ENCODE assay signal across 16 cellular contexts in the genomic region with DNA sequence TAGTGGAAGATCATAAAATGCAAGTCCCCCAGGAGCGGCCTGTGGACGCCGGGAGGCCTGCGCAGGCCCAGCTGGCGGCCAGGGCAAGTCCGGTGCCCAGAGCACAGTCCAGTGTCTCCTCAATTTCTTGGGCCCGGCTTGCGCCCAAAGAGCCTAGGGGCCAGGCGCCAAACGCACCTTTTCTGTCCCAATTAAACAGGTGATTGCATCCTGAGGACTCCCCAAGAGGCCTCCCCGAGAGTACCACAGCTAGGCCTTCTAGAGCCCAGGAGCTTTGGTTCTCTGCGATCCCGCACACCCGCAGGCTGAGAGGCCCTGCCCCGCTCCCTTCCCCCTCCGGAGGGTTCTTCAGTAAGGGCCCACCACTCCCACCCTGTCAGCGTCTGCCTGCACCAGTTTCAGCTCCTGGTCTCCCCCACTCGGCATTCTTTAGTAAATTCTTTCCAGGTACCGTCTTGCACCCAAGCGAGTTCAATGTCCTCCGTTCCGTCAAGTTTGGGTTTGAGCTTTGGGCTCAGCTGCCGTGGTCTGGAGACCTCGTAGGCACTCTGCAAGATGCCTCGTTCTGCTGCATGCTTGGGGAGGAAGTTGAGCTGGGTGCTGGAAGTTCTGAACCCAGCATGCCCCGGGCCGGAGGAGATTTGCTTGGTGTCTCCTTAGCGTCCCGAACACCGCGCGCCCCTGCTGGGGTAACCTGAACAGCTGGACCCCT. TPM values are rescaled to one million over a fixed set of nuclear protein-coding genes. Genes with fewer than 3 reads are reported as not detected.
DNase-seq lines count a peak whose midpoint lies in the region; ATAC-seq and TF ChIP-seq lines count a peak whose summit lies in the region.
"Had no signal": no experiment of that assay in that cellular context is flagged by ENCODE, and none has a peak within 500 bp of the region (broad histone marks: within the 10 kb centered on the region; RNA-seq: fewer than 3 reads in every experiment).

No MANE protein-coding gene starts in this region.

- no peaks in the 10 kb centered on the region for H3K36me3 Mint-ChIP-seq in CD4-positive, alpha-beta memory T cell
- H3K36me3 Mint-ChIP-seq in WTC11 (no peaks in the 10 kb centered on the region), memory B cell (peaks cover 4% of the 10 kb centered on the region)

- no peak overlapping the region for H3K4me3 ChIP-seq in CD4-positive, alpha-beta memory T cell (ENCODE audit: low read length in 2 of 2)
- H3K4me3 ChIP-seq: gastrocnemius medialis, HAP-1, Peyer's patch, testis had no signal

- H3K9me3 ChIP-seq in CD4-positive, alpha-beta memory T cell (ENCODE audit: control insufficient read depth in 1 of 2, low read length in 2 of 2): no peaks in the 10 kb centered on the region
- H3K9me3 ChIP-seq: gastrocnemius medialis, HAP-1, testis had no signal

- H3K27ac ChIP-seq in CD4-positive, alpha-beta memory T cell (ENCODE audit: low read depth, low read length): no peak overlapping the region
- H3K27ac ChIP-seq: 22Rv1, gastrocnemius medialis, Peyer's patch, testis had no signal

- H3K4me1 ChIP-seq in CD4-positive, alpha-beta memory T cell (ENCODE audit: insufficient read depth, low read length): peaks cover 68% of the 10 kb centered on the region

- peaks cover 0 to 20% (median 0%) of the 10 kb centered on the region in 8 donors for H3K9me3 Mint-ChIP-seq in CD4-positive, alpha-beta memory T cell
- H3K9me3 Mint-ChIP-seq in WTC11 (no peaks in the 10 kb centered on the region), memory B cell (no peaks in the 10 kb centered on the region)
- H3K9me3 Mint-ChIP-seq: activated B cell treated with CpG ODN at 0.5 μM for 24 hours had no signal

- POLR2A ChIA-PET in CD4-positive, alpha-beta memory T cell (lab: Charles Lee; ENCODE audit: partially characterized antibody): interaction anchor here (1.2 to 2.2 kb wide), 2 partner anchors 9 to 40 kb away, joined by 4 to 6 read pairs; no protein-coding TSS in a partner anchor
- POLR2A ChIA-PET in WTC11 (lab: Charles Lee): interaction anchor here (0.5 to 1.2 kb wide), 2 partner anchors 9 to 276 kb away, joined by 3 to 4 read pairs; no protein-coding TSS in a partner anchor

- ATAC-seq in WTC11: no peak
- no peak for ATAC-seq in memory B cell (ENCODE audit: low read depth)
- ATAC-seq: gastrocnemius medialis had no signal

- intact Hi-C loops in CD4-positive, alpha-beta memory T cell (cut with micrococcal nuclease): loop anchor here (5.0 kb wide), 1 partner anchor 40 kb away; no protein-coding TSS in a partner anchor

- peak overlapping the region in 3 of 7 donors; percentile 35 to 84 (median 80) for H3K27ac Mint-ChIP-seq in CD4-positive, alpha-beta memory T cell
- H3K27ac Mint-ChIP-seq in WTC11 (no peak overlapping the region), memory B cell (no peak overlapping the region)
- H3K27ac Mint-ChIP-seq: activated B cell treated with CpG ODN at 0.5 μM for 24 hours had no signal

- peak overlapping the region in 7 of 8 donors; percentile 48 to 76 (median 58) for H3K4me3 Mint-ChIP-seq in CD4-positive, alpha-beta memory T cell
- H3K4me3 Mint-ChIP-seq in WTC11 (peak overlapping the region; percentile 66), memory B cell (peak overlapping the region; percentile 37)
- H3K4me3 Mint-ChIP-seq: activated B cell treated with CpG ODN at 0.5 μM for 24 hours had no signal

- CTCF ChIA-PET in CD4-positive, alpha-beta memory T cell (lab: Charles Lee; ENCODE audit: partially characterized antibody): interaction anchor here (0.6 to 2.4 kb wide), 5 partner anchors 11 to 659 kb away, joined by 3 to 12 read pairs (median 4); no protein-coding TSS in a partner anchor
- CTCF ChIA-PET in WTC11 (lab: Charles Lee): interaction anchor here (0.8 to 5.4 kb wide), 15 partner anchors 9 to 700 kb away, joined by 3 to 53 read pairs (median 4); no protein-coding TSS in a partner anchor

- DNase-seq in DMS53 (lab: John Stamatoyannopoulos, UW): peak; percentile 11
- DNase-seq in DMS53 treated with DMSO at 0.1 percent for 48 hours (lab: John Stamatoyannopoulos, UW; ENCODE audit: unreplicated experiment): no peak
- no peak for DNase-seq in CD4-positive, alpha-beta memory T cell
- peak; percentile 38 for DNase-seq in WTC11 (ENCODE audit: low spot score)
- DNase-seq in memory B cell (ENCODE audit: low spot score in 2 of 2): no peak
- DNase-seq in cerebellar cortex (ENCODE audit: low spot score): no peak
- DNase-seq in pons (ENCODE audit: low spot score): no peak
- no peak for DNase-seq in NCI-H2227 treated with DMSO at 0.1 percent for 48 hours (lab: John Stamatoyannopoulos, UW)
- DNase-seq: activated B cell treated with CpG ODN at 0.5 μM for 24 hours, cerebellar nuclear complex, gastrocnemius medialis, mesenchymal stem cell, testis had no signal

- no peaks in the 10 kb centered on the region for H3K36me3 ChIP-seq in CD4-positive, alpha-beta memory T cell (ENCODE audit: insufficient read depth, low read length)
- H3K36me3 ChIP-seq: gastrocnemius medialis, HAP-1, Peyer's patch had no signal

- TF ChIP-seq CTCF in WTC11 (IDR thresholded peaks at IDR 0.05): no peak

- peaks cover 72% of the 10 kb centered on the region for H3K27me3 ChIP-seq in CD4-positive, alpha-beta memory T cell (ENCODE audit: insufficient read depth, low read length)

- H3K4me1 Mint-ChIP-seq in CD4-positive, alpha-beta memory T cell: peaks cover 17 to 67% (median 39%) of the 10 kb centered on the region in 4 donors
- H3K4me1 Mint-ChIP-seq in WTC11: peaks cover 53% of the 10 kb centered on the region
- peaks cover 4% of the 10 kb centered on the region for H3K4me1 Mint-ChIP-seq in memory B cell

- H3K27me3 Mint-ChIP-seq in CD4-positive, alpha-beta memory T cell: peaks cover 62 to 65% of the 10 kb centered on the region in 2 donors
- H3K27me3 Mint-ChIP-seq in WTC11 (ENCODE audit: low read depth): peaks cover 90% of the 10 kb centered on the region
- peaks cover 24% of the 10 kb centered on the region for H3K27me3 Mint-ChIP-seq in memory B cell

TF ChIP-seq in WTC11, 78 proteins besides CTCF, POLR2A, EP300 and RAD21:
- no peak for TF ChIP-seq JAZF1 (CRISPR knock-in tag; IDR thresholded peaks at IDR 0.05)
- TF ChIP-seq ZNF263 (CRISPR knock-in tag; IDR thresholded peaks at IDR 0.05; ENCODE audit: low read depth): no peak
- TF ChIP-seq NR2C2 (CRISPR knock-in tag; IDR thresholded peaks at IDR 0.05): no peak
- TF ChIP-seq MYBL2 (CRISPR knock-in tag; IDR thresholded peaks at IDR 0.05): no peak
- TF ChIP-seq PRRX2 (CRISPR knock-in tag; IDR thresholded peaks at IDR 0.05): no peak
- no peak for TF ChIP-seq ZNF396 (CRISPR knock-in tag; IDR thresholded peaks at IDR 0.05; ENCODE audit: borderline replicate concordance)
- TF ChIP-seq CREB1 (CRISPR knock-in tag; IDR thresholded peaks at IDR 0.05): no peak
- no peak for TF ChIP-seq MXD4 (CRISPR knock-in tag; IDR thresholded peaks at IDR 0.05; ENCODE audit: borderline replicate concordance)
- no peak for TF ChIP-seq TCF7 (CRISPR knock-in tag; IDR thresholded peaks at IDR 0.05; ENCODE audit: low read depth)
- TF ChIP-seq ZNF317 (CRISPR knock-in tag; IDR thresholded peaks at IDR 0.05; ENCODE audit: borderline replicate concordance, low read depth): no peak
- TF ChIP-seq, protein P1, sequence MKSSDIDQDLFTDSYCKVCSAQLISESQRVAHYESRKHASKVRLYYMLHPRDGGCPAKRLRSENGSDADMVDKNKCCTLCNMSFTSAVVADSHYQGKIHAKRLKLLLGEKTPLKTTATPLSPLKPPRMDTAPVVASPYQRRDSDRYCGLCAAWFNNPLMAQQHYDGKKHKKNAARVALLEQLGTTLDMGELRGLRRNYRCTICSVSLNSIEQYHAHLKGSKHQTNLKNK (CRISPR knock-in tag; IDR thresholded peaks at IDR 0.05): no peak
- no peak for TF ChIP-seq ZBTB21 (CRISPR knock-in tag; IDR thresholded peaks at IDR 0.05; ENCODE audit: borderline replicate concordance)
- TF ChIP-seq HMGA2 (CRISPR knock-in tag; IDR thresholded peaks at IDR 0.05): no peak
- no peak for TF ChIP-seq FOXP1 (CRISPR knock-in tag; IDR thresholded peaks at IDR 0.05; ENCODE audit: borderline replicate concordance)
- TF ChIP-seq ZNF671 (CRISPR knock-in tag; IDR thresholded peaks at IDR 0.05): no peak
- TF ChIP-seq ZNF219 (CRISPR knock-in tag; IDR thresholded peaks at IDR 0.05; ENCODE audit: borderline replicate concordance): no peak
- TF ChIP-seq ZNF423 (CRISPR knock-in tag; IDR thresholded peaks at IDR 0.05): no peak

RNA-seq across cellular contexts. Expression of gene NKX2-2, which starts 3.9 kb away (rescaled TPM):
- total RNA-seq in CD4-positive, alpha-beta memory T cell: not detected
- not detected for polyA plus RNA-seq in CD4-positive, alpha-beta memory T cell
- total RNA-seq in WTC11 (2021): not detected in 3 replicates
- total RNA-seq: activated B cell treated with CpG ODN at 0.5 μM for 24 hours, gastrocnemius medialis had no signal

Comparison
In these comparisons a context has a peak if more than half of its experiments do, and no peak if none do; other contexts are left out.
1. DNase-seq: peak in DMS53 (single experiment) and WTC11 (single experiment); none in DMS53 treated with DMSO at 0.1 percent for 48 hours (single experiment), CD4-positive, alpha-beta memory T cell (0 of 5), memory B cell (0 of 2), cerebellar cortex (single experiment), pons (single experiment) and NCI-H2227 treated with DMSO at 0.1 percent for 48 hours (single experiment).
2. Peak in every context shown above with its lines, with median percentiles within 50 percentile points of each other: H3K4me3 Mint-ChIP-seq.